ENCODE assay signal across 8 cellular contexts in the genomic region with DNA sequence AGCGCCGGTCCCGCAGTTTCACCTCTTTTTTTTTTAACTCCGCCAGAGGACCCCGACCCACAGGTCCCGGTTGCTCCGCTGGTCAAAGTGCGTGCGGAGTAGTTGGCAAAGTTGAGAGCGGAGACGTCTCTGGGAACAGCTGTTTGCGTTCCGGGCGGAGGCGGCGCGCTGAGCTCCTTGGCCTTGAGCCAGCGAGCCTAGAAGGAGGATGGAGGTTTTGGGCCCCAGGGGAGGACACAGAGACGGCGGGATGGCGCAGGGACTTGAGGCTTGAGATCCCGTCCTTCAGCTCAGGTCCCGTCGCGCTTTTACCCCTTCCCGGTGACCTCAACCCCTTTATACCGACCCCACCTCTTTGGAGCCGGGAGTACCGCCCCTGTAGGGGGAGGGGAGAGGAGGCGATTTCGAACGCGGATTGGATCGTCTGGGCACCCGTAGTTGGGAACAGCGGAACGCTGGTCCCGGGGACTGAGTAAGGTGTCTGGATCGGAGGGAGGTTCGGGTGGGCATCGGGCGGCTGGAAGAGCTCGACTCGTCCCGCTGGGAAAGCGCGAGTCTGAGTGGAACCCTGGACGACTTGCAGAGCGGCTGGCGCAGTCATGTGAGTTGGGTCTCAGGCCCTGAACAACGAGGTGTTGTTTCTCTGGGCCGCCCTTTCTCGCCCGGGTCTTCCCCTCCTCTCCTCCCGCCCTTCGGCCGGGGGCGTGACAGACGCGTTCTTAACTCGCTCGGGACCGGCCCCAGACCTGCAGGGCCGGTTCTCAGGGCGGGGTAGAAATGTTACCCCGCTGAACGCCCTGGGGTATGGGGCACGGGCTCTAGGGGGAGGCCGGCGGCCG. TPM values are rescaled to one million over a fixed set of nuclear protein-coding genes. Genes with fewer than 3 reads are reported as not detected.
DNase-seq lines count a peak whose midpoint lies in the region; ATAC-seq and TF ChIP-seq lines count a peak whose summit lies in the region.

A gene with protein sequence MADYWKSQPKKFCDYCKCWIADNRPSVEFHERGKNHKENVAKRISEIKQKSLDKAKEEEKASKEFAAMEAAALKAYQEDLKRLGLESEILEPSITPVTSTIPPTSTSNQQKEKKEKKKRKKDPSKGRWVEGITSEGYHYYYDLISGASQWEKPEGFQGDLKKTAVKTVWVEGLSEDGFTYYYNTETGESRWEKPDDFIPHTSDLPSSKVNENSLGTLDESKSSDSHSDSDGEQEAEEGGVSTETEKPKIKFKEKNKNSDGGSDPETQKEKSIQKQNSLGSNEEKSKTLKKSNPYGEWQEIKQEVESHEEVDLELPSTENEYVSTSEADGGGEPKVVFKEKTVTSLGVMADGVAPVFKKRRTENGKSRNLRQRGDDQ (plus strand): TSS at position 435 of the 839 bp plus-strand sequence. CDS start 165 bp downstream, at position 600.

- DNase-seq in CD1c-positive myeloid dendritic cell (ENCODE audit: extremely low spot score) (peak; percentile 94), NCI-H69 (lab: John Stamatoyannopoulos, UW) (peak; percentile 93), dermis blood vessel endothelial cell (peak; percentile 97), right lobe of liver (peak; percentile 94 to 97 (median 96))
- peak; percentile 79 to 82 for DNase-seq in activated CD4-positive, alpha-beta T cell treated with anti-CD3 and anti-CD28 coated beads, Interleukin-2, amount 50 U/mL, for 4 hours
- peak; percentile 91 for DNase-seq in stimulated activated CD4-positive, alpha-beta T cell treated with anti-CD3 and anti-CD28 coated beads, Interleukin-4, amount 100 ng/mL, for 24 hours

- TF ChIP-seq CTCF in right lobe of liver (IDR thresholded peaks at IDR 0.05) = peak in 2 of 4 donors; percentile 13 to 16

- H3K36me3 ChIP-seq in right lobe of liver = peaks cover 0 to 12% (median under 1%) of the 10 kb centered on the region in 4 donors

- TF ChIP-seq POLR2A in right lobe of liver (IDR thresholded peaks at IDR 0.05) = peak; percentile 65

- peaks cover 0 to 43% (median 15%) of the 10 kb centered on the region in 4 donors for H3K4me1 ChIP-seq in right lobe of liver

- intact Hi-C loops in right lobe of liver (cut with DNase I) = no loop called here

- peak within 1 kb of the TSS; percentile 89 to 99 (median 92) for H3K27ac ChIP-seq in right lobe of liver

- H3K9me3 ChIP-seq in right lobe of liver = no peaks in the 10 kb centered on the region

- 1% methylated on average over 23 of the region's 71 CpGs for WGBS in right lobe of liver (ENCODE audit: insufficient coverage, low coverage, low lambda C conversion rate, missing lambda C conversion rate)

- H3K27me3 ChIP-seq in right lobe of liver = no peaks in the 10 kb centered on the region

- peak; percentile 73 for ATAC-seq in GM19351 (IDR thresholded peaks at IDR 0.05; ENCODE audit: unreplicated experiment)
- peak; percentile 71 for ATAC-seq in HG03520 (IDR thresholded peaks at IDR 0.05; ENCODE audit: unreplicated experiment)
- peak; percentile 77 to 84 (median 80) for ATAC-seq in right lobe of liver

- H3K4me3 ChIP-seq in right lobe of liver = peak within 1 kb of the TSS; percentile 64 to 80 (median 78)

RNA-seq across cellular contexts. Expression of the gene that starts here (rescaled TPM):
- total RNA-seq in dermis blood vessel endothelial cell (9.1 and 9.5 TPM in 2 replicates), right lobe of liver (1 to 10 TPM; 3.8 to 6.9 (median 4.6) TPM)

Comparison
In these comparisons a context has a peak if more than half of its experiments do, and no peak if none do; other contexts are left out.
1. Peak in every context shown above with its lines: DNase-seq, ATAC-seq, H3K4me3 ChIP-seq and H3K27ac ChIP-seq.